ENCODE assay signal across 8 cellular contexts in genomic region chr9:97853844-97854695, GRCh38. TPM values are rescaled to one million over a fixed set of nuclear protein-coding genes. Genes with fewer than 3 reads are reported as not detected.
DNase-seq lines count a peak whose midpoint lies in the region; ATAC-seq lines count a peak whose summit lies in the region.

No MANE protein-coding gene starts in this region.

- peaks cover 36% of the 10 kb centered on the region for H3K4me1 Mint-ChIP-seq in activated naive CD4-positive, alpha-beta T cell treated with anti-CD3 and anti-CD28 coated beads for 36 hours (ENCODE audit: low read depth)
- H3K4me1 Mint-ChIP-seq in immature natural killer cell, result peaks cover 11 to 14% of the 10 kb centered on the region in 2 donors

- CTCF ChIA-PET in activated naive CD4-positive, alpha-beta T cell treated with anti-CD3 and anti-CD28 coated beads for 36 hours (lab: Charles Lee), result interaction anchor here (0.6 to 1.3 kb wide), 7 partner anchors 13 to 156 kb away, joined by 3 to 8 read pairs (median 3); partner anchors contain the start of gene XPA

- H3K27ac Mint-ChIP-seq in activated naive CD4-positive, alpha-beta T cell treated with anti-CD3 and anti-CD28 coated beads for 36 hours, result peak overlapping the region; percentile 16
- H3K27ac Mint-ChIP-seq in immature natural killer cell, result no peak overlapping the region

- DNase-seq in NCI-H82 (lab: John Stamatoyannopoulos, UW) (peak; percentile 81), immature natural killer cell (peak in 2 of 3 donors; percentile 26 to 34), HCEC 1CT (no peak)
- DNase-seq in activated naive CD4-positive, alpha-beta T cell treated with anti-CD3 and anti-CD28 coated beads for 36 hours, result peak; percentile 78
- DNase-seq in stimulated activated CD4-positive, alpha-beta T cell treated with anti-CD3 and anti-CD28 coated beads, TNF-alpha, amount 100 ng/mL, for 48 hours (ENCODE audit: low read depth in 3 of 3), result peak; percentile 35 to 53 (median 38)

- intact Hi-C loops in activated naive CD4-positive, alpha-beta T cell treated with anti-CD3 and anti-CD28 coated beads for 36 hours (cut with micrococcal nuclease), result loop anchor here (1.0 to 10.0 kb wide), 6 partner anchors 51 to 999 kb away; partner anchors contain the start of genes NCBP1, TDRD7, TSTD2 and ZNF782

- peak overlapping the region; percentile 87 for H3K4me3 Mint-ChIP-seq in activated naive CD4-positive, alpha-beta T cell treated with anti-CD3 and anti-CD28 coated beads for 36 hours
- H3K4me3 Mint-ChIP-seq in immature natural killer cell, result peak overlapping the region; percentile 84 to 91 (median 89)

- H3K36me3 Mint-ChIP-seq in activated naive CD4-positive, alpha-beta T cell treated with anti-CD3 and anti-CD28 coated beads for 36 hours (ENCODE audit: low read depth), result no peaks in the 10 kb centered on the region
- H3K36me3 Mint-ChIP-seq in immature natural killer cell, result peaks cover 0 to 2% (median 0%) of the 10 kb centered on the region in 3 donors

- H3K27me3 Mint-ChIP-seq in activated naive CD4-positive, alpha-beta T cell treated with anti-CD3 and anti-CD28 coated beads for 36 hours (ENCODE audit: low read depth), result peaks cover 74% of the 10 kb centered on the region
- H3K27me3 Mint-ChIP-seq in immature natural killer cell (ENCODE audit: low read depth in 3 of 3), result peaks cover 24 to 63% (median 44%) of the 10 kb centered on the region in 3 donors

- no peaks in the 10 kb centered on the region for H3K9me3 Mint-ChIP-seq in activated naive CD4-positive, alpha-beta T cell treated with anti-CD3 and anti-CD28 coated beads for 36 hours
- no peaks in the 10 kb centered on the region for H3K9me3 Mint-ChIP-seq in immature natural killer cell

- ATAC-seq in GM18502 (IDR thresholded peaks at IDR 0.05; ENCODE audit: poor library complexity, unreplicated experiment) (peak; percentile 53), GM18870 (IDR thresholded peaks at IDR 0.05; ENCODE audit: unreplicated experiment) (no peak), GM18873 (IDR thresholded peaks at IDR 0.05; ENCODE audit: low FRiP score, unreplicated experiment) (no peak)

RNA-seq across cellular contexts. Expression of gene FOXE1, which starts 1.0 kb away (rescaled TPM):
- under 1 TPM; 0.10 TPM for total RNA-seq in activated naive CD4-positive, alpha-beta T cell treated with anti-CD3 and anti-CD28 coated beads for 36 hours
- polyA plus RNA-seq in immature natural killer cell, result not detected
